Comparison of ENCODE assay signal across 1 cellular context in the genomic region with DNA sequence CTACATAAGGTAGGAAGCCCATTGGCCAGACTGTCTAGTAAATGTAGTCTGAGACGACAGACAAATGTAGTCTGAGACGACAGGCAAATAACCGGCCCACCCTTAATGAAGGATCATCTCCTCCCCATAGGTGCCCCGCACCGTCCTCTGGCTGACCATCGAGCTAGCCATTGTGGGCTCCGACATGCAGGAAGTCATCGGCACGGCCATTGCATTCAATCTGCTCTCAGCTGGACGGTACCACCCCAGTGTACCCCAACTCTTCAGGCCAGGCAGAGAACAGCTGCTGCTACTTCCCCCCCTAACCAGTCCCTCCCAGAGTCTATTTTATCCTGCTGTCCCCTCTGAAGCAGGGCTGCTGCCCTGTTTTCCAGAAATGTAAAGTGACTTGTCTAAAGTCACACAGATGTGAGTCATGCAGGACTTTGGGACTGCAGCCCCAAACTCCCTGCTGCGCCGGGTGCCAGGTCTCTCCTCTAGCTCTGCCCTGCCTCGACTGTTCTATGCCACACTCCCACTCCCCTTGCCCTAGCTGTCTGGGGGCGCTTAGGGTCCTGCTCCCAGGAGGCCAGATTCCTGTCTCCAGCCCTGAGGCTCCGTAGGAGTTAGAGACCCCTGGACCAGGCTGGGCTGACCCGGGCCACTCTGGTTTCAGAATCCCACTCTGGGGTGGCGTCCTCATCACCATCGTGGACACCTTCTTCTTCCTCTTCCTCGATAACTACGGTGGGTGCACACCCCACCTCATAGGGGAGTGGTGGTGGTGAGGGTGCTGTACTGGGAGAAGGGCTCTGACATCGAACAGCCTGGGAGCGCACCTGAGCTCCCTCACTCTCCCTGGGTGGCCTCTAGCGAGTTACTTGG.
TF ChIP-seq lines count a peak whose summit lies in the region.

No MANE protein-coding gene starts in this region.

TF ChIP-seq in HepG2, 621 proteins besides CTCF, POLR2A, EP300 and RAD21 (continued from another document and continues in another):
- TF ChIP-seq, protein P1, sequence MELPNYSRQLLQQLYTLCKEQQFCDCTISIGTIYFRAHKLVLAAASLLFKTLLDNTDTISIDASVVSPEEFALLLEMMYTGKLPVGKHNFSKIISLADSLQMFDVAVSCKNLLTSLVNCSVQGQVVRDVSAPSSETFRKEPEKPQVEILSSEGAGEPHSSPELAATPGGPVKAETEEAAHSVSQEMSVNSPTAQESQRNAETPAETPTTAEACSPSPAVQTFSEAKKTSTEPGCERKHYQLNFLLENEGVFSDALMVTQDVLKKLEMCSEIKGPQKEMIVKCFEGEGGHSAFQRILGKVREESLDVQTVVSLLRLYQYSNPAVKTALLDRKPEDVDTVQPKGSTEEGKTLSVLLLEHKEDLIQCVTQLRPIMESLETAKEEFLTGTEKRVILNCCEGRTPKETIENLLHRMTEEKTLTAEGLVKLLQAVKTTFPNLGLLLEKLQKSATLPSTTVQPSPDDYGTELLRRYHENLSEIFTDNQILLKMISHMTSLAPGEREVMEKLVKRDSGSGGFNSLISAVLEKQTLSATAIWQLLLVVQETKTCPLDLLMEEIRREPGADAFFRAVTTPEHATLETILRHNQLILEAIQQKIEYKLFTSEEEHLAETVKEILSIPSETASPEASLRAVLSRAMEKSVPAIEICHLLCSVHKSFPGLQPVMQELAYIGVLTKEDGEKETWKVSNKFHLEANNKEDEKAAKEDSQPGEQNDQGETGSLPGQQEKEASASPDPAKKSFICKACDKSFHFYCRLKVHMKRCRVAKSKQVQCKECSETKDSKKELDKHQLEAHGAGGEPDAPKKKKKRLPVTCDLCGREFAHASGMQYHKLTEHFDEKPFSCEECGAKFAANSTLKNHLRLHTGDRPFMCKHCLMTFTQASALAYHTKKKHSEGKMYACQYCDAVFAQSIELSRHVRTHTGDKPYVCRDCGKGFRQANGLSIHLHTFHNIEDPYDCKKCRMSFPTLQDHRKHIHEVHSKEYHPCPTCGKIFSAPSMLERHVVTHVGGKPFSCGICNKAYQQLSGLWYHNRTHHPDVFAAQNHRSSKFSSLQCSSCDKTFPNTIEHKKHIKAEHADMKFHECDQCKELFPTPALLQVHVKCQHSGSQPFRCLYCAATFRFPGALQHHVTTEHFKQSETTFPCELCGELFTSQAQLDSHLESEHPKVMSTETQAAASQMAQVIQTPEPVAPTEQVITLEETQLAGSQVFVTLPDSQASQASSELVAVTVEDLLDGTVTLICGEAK (IDR thresholded peaks at IDR 0.05) = no peak
- TF ChIP-seq, protein P1 (CRISPR knock-in tag; IDR thresholded peaks at IDR 0.05) = peak; percentile 57; the same call in 1 of the 2 replicates
- TF ChIP-seq ZNF7 (CRISPR knock-in tag; IDR thresholded peaks at IDR 0.05) (no peak), PRMT3 (CRISPR knock-in tag; IDR thresholded peaks at IDR 0.05; ENCODE audit: borderline replicate concordance, low read depth) (no peak), ZNF446 (CRISPR knock-in tag; IDR thresholded peaks at IDR 0.05) (peak; percentile 59; the same call in 1 of the 2 replicates), NR2F6 (IDR thresholded peaks at IDR 0.05) (no peak), NR2F6 (CRISPR knock-in tag; IDR thresholded peaks at IDR 0.05) (no peak), GTF3A (CRISPR knock-in tag; conservative IDR thresholded peaks at IDR 0.05) (no peak), FLYWCH1 (CRISPR knock-in tag; IDR thresholded peaks at IDR 0.05) (no peak), ZZZ3 (CRISPR knock-in tag; IDR thresholded peaks at IDR 0.05; ENCODE audit: borderline replicate concordance) (peak; percentile 57; the same call in 1 of the 2 replicates), ZBTB20 (CRISPR knock-in tag; IDR thresholded peaks at IDR 0.05; ENCODE audit: borderline replicate concordance, low read depth) (0 out of 2 replicates have a peak, but pooled peaks have one; percentile 10), ZNF484 (CRISPR knock-in tag; IDR thresholded peaks at IDR 0.05; ENCODE audit: borderline replicate concordance, low read depth) (no peak), IRX3 (CRISPR knock-in tag; IDR thresholded peaks at IDR 0.05; ENCODE audit: borderline replicate concordance, low read depth) (no peak), ZBTB7A (CRISPR knock-in tag; IDR thresholded peaks at IDR 0.05) (no peak), KLF13 (CRISPR knock-in tag; IDR thresholded peaks at IDR 0.05) (0 out of 2 replicates have a peak, but pooled peaks have one; percentile 58), TBP (CRISPR knock-in tag; IDR thresholded peaks at IDR 0.05) (no peak), ZNF350 (CRISPR knock-in tag; IDR thresholded peaks at IDR 0.05; ENCODE audit: borderline replicate concordance, low read depth) (peak; percentile 72), HNRNPH1 (optimal IDR thresholded peaks at IDR 0.05; ENCODE audit: low read depth, low read length) (no peak), ZNF329 (CRISPR knock-in tag; IDR thresholded peaks at IDR 0.05; ENCODE audit: low read depth) (no peak), MBD4 (IDR thresholded peaks at IDR 0.05; ENCODE audit: borderline replicate concordance, low read length) (no peak), HDAC1 (CRISPR knock-in tag; IDR thresholded peaks at IDR 0.05) (no peak), ZNF557 (CRISPR knock-in tag; IDR thresholded peaks at IDR 0.05) (no peak), XRCC5 (optimal IDR thresholded peaks at IDR 0.05; ENCODE audit: low read length) (peak; percentile 25), FOSL1 (CRISPR knock-in tag; IDR thresholded peaks at IDR 0.05; ENCODE audit: borderline replicate concordance) (peak; percentile 71; the same call in 1 of the 2 replicates)
- TF ChIP-seq, protein P2, sequence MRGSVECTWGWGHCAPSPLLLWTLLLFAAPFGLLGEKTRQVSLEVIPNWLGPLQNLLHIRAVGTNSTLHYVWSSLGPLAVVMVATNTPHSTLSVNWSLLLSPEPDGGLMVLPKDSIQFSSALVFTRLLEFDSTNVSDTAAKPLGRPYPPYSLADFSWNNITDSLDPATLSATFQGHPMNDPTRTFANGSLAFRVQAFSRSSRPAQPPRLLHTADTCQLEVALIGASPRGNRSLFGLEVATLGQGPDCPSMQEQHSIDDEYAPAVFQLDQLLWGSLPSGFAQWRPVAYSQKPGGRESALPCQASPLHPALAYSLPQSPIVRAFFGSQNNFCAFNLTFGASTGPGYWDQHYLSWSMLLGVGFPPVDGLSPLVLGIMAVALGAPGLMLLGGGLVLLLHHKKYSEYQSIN (CRISPR knock-in tag; IDR thresholded peaks at IDR 0.05; ENCODE audit: borderline replicate concordance) = no peak
- TF ChIP-seq, protein P3, sequence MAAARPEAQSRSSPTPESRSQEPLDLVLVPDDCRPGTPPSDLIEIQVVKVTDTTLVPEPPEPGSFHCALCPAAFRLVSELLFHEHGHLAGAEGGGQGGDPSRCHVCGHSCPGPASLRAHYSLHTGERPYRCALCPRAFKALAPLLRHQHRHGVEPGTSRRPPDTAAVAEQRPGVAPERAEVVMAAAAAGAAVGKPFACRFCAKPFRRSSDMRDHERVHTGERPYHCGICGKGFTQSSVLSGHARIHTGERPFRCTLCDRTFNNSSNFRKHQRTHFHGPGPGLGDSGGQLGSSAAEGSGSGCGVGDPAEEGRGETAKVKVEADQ (CRISPR knock-in tag; IDR thresholded peaks at IDR 0.05; ENCODE audit: borderline replicate concordance) = peak; percentile 52; the same call in 1 of the 2 replicates
- TF ChIP-seq, protein P4, sequence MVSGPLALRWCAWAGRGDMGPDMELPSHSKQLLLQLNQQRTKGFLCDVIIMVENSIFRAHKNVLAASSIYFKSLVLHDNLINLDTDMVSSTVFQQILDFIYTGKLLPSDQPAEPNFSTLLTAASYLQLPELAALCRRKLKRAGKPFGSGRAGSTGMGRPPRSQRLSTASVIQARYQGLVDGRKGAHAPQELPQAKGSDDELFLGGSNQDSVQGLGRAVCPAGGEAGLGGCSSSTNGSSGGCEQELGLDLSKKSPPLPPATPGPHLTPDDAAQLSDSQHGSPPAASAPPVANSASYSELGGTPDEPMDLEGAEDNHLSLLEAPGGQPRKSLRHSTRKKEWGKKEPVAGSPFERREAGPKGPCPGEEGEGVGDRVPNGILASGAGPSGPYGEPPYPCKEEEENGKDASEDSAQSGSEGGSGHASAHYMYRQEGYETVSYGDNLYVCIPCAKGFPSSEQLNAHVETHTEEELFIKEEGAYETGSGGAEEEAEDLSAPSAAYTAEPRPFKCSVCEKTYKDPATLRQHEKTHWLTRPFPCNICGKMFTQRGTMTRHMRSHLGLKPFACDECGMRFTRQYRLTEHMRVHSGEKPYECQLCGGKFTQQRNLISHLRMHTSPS (CRISPR knock-in tag; IDR thresholded peaks at IDR 0.05; ENCODE audit: low read depth) = 0 out of 2 replicates have a peak, but pooled peaks have one; percentile 42
- TF ChIP-seq, protein P5, sequence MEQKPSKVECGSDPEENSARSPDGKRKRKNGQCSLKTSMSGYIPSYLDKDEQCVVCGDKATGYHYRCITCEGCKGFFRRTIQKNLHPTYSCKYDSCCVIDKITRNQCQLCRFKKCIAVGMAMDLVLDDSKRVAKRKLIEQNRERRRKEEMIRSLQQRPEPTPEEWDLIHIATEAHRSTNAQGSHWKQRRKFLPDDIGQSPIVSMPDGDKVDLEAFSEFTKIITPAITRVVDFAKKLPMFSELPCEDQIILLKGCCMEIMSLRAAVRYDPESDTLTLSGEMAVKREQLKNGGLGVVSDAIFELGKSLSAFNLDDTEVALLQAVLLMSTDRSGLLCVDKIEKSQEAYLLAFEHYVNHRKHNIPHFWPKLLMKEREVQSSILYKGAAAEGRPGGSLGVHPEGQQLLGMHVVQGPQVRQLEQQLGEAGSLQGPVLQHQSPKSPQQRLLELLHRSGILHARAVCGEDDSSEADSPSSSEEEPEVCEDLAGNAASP (CRISPR knock-in tag; IDR thresholded peaks at IDR 0.05; ENCODE audit: borderline replicate concordance) = 0 out of 2 replicates have a peak, but pooled peaks have one; percentile 43
- TF ChIP-seq, protein P6, sequence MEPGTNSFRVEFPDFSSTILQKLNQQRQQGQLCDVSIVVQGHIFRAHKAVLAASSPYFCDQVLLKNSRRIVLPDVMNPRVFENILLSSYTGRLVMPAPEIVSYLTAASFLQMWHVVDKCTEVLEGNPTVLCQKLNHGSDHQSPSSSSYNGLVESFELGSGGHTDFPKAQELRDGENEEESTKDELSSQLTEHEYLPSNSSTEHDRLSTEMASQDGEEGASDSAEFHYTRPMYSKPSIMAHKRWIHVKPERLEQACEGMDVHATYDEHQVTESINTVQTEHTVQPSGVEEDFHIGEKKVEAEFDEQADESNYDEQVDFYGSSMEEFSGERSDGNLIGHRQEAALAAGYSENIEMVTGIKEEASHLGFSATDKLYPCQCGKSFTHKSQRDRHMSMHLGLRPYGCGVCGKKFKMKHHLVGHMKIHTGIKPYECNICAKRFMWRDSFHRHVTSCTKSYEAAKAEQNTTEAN (CRISPR knock-in tag; conservative IDR thresholded peaks at IDR 0.05) = no peak
- TF ChIP-seq, protein P7, sequence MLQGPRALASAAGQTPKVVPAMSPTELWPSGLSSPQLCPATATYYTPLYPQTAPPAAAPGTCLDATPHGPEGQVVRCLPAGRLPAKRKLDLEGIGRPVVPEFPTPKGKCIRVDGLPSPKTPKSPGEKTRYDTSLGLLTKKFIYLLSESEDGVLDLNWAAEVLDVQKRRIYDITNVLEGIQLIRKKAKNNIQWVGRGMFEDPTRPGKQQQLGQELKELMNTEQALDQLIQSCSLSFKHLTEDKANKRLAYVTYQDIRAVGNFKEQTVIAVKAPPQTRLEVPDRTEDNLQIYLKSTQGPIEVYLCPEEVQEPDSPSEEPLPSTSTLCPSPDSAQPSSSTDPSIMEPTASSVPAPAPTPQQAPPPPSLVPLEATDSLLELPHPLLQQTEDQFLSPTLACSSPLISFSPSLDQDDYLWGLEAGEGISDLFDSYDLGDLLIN (CRISPR knock-in tag; IDR thresholded peaks at IDR 0.05; ENCODE audit: borderline replicate concordance) = no peak
- TF ChIP-seq, protein P8, sequence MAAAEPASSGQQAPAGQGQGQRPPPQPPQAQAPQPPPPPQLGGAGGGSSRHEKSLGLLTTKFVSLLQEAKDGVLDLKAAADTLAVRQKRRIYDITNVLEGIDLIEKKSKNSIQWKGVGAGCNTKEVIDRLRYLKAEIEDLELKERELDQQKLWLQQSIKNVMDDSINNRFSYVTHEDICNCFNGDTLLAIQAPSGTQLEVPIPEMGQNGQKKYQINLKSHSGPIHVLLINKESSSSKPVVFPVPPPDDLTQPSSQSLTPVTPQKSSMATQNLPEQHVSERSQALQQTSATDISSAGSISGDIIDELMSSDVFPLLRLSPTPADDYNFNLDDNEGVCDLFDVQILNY (CRISPR knock-in tag; conservative IDR thresholded peaks at IDR 0.05) = no peak
- TF ChIP-seq, protein P9, sequence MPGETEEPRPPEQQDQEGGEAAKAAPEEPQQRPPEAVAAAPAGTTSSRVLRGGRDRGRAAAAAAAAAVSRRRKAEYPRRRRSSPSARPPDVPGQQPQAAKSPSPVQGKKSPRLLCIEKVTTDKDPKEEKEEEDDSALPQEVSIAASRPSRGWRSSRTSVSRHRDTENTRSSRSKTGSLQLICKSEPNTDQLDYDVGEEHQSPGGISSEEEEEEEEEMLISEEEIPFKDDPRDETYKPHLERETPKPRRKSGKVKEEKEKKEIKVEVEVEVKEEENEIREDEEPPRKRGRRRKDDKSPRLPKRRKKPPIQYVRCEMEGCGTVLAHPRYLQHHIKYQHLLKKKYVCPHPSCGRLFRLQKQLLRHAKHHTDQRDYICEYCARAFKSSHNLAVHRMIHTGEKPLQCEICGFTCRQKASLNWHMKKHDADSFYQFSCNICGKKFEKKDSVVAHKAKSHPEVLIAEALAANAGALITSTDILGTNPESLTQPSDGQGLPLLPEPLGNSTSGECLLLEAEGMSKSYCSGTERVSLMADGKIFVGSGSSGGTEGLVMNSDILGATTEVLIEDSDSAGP (CRISPR knock-in tag; IDR thresholded peaks at IDR 0.05; ENCODE audit: borderline replicate concordance) = no peak; the same call in 1 of the 2 replicates
